In the genomic region with DNA sequence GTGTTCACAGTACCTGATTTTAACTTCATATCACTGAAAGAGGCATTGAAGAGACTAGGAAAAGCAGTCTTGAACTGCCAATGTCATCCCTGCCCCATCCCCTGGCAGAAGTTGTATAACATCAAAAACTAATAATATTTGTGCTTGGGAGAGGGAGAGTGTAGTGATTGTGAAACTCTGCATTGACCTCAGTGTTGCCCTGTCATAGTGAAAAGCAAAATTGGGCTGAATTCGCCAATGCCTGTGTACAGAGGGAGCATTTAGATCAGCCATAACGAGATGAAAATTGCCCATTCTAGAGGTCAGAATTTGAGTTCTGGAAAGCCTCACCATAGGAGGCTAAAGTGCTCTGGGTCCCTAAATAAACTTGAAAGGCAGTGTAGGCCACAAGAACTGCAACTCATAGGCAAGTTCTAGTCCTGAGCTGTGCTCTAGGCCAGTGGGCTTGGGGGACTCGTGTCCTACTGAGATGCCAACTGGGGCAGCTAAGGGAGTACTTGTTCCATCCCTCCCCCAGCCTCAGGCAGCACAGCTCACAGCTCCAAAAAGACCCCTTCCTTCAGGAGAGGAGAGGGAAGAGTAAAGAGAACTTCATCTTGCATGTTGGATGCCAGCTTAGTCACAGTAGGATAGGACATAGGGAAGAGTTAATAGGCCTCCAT, we compare ENCODE assay signal across 18 cellular contexts.
"Had no signal": no experiment of that assay in that cellular context is flagged by ENCODE, and none has a peak within 500 bp of the region (broad histone marks: within the 10 kb centered on the region; RNA-seq: fewer than 3 reads in every experiment).

No MANE protein-coding gene starts in this region.

- H3K27me3 ChIP-seq: esophagus squamous epithelium, gastroesophageal sphincter, sigmoid colon, testis, tibial nerve, upper lobe of right lung, vagina had no signal

- H3K36me3 ChIP-seq: esophagus squamous epithelium, gastroesophageal sphincter, sigmoid colon, tibial nerve, upper lobe of right lung, vagina had no signal

- H3K4me1 ChIP-seq: esophagus squamous epithelium, gastroesophageal sphincter, sigmoid colon, testis, tibial nerve, upper lobe of right lung, vagina had no signal

- FAIRE-seq: kidney had no signal

- DNase-seq: dermis blood vessel endothelial cell; esophagus squamous epithelium; foreskin fibroblast; glutamatergic neuron; kidney; left colon; natural killer cell; sigmoid colon; stimulated activated CD4-positive, alpha-beta T cell treated with anti-CD3 and anti-CD28 coated beads, Interleukin-2, amount 100 ng/mL, for 24 hours; stimulated activated CD4-positive, alpha-beta T cell treated with anti-CD3 and anti-CD28 coated beads, Interleukin-4, amount 100 ng/mL, for 4 hours; stimulated activated naive B cell treated with anti-CD40 and anti-IgM and Interleukin-4, amounts not matched to agents 10 μg/mL and 1 μg/mL and 100 μg/mL, for 72 hours; stimulated activated naive CD8-positive, alpha-beta T cell treated with anti-CD3 and anti-CD28 coated beads, Interleukin-15, amount 100 ng/mL, for 72 hours; testis; upper lobe of right lung had no signal

- H3K9me3 ChIP-seq: esophagus squamous epithelium, sigmoid colon, testis, vagina had no signal

- H3K4me3 ChIP-seq: esophagus squamous epithelium, gastroesophageal sphincter, sigmoid colon, skin epidermis, testis, tibial nerve, upper lobe of right lung, vagina had no signal

- H3K27ac ChIP-seq: esophagus squamous epithelium, gastroesophageal sphincter, sigmoid colon, skin epidermis, testis, tibial nerve, upper lobe of right lung, vagina had no signal

- ATAC-seq: gastroesophageal sphincter; left colon; natural killer cell; stimulated activated naive B cell treated with anti-CD40 and anti-IgM and Interleukin-4, amounts not matched to agents 10 μg/mL and 1 μg/mL and 100 μg/mL, for 72 hours; stimulated activated naive CD8-positive, alpha-beta T cell treated with anti-CD3 and anti-CD28 coated beads, Interleukin-15, amount 100 ng/mL, for 72 hours; upper lobe of right lung had no signal
